ENCODE assay signal across 8 cellular contexts in genomic region chr14:59482120-59482434, GRCh38. TPM values are rescaled to one million over a fixed set of nuclear protein-coding genes. Genes with fewer than 3 reads are reported as not detected.
DNase-seq lines count a peak whose midpoint lies in the region; ATAC-seq and TF ChIP-seq lines count a peak whose summit lies in the region.

No MANE protein-coding gene starts in this region.

- H3K27ac ChIP-seq in HUES64 (ENCODE audit: low read depth, low read length) (no peak overlapping the region), body of pancreas (peak overlapping the region; percentile 1 to 96 (median 54)), mesodermal cell (ENCODE audit: low read depth, low read length, severe bottlenecking) (peak overlapping the region; percentile 66)

- TF ChIP-seq CTCF in AG09309 (IDR thresholded peaks at IDR 0.05; ENCODE audit: control insufficient read depth, insufficient read depth, low read depth, low read length, missing control alignments) (no peak), body of pancreas (IDR thresholded peaks at IDR 0.05) (no peak)

- ATAC-seq in body of pancreas (no peak), GM18870 (IDR thresholded peaks at IDR 0.05; ENCODE audit: unreplicated experiment) (no peak)

- no peaks in the 10 kb centered on the region for H3K27me3 ChIP-seq in HUES64 (ENCODE audit: insufficient read depth, low read length)
- H3K27me3 ChIP-seq in body of pancreas: no peaks in the 10 kb centered on the region

- no peak for TF ChIP-seq POLR2A in body of pancreas (IDR thresholded peaks at IDR 0.05)

- H3K4me3 ChIP-seq in AG09309 (ENCODE audit: control insufficient read depth, low read depth, low read length): peak overlapping the region; percentile 94
- peak overlapping the region; percentile 95 for H3K4me3 ChIP-seq in HUES64 (ENCODE audit: low read length)
- H3K4me3 ChIP-seq in body of pancreas: no peak overlapping the region
- peak overlapping the region; percentile 63 for H3K4me3 ChIP-seq in mesodermal cell (ENCODE audit: extremely low read depth, insufficient read depth, low read length, poor library complexity, severe bottlenecking)

- H3K9me3 ChIP-seq in HUES64 (ENCODE audit: insufficient read depth, low read depth, low read length) (no peaks in the 10 kb centered on the region), body of pancreas (no peaks in the 10 kb centered on the region), mesodermal cell (ENCODE audit: control insufficient read depth, low read length) (no peaks in the 10 kb centered on the region)

- peaks cover 13% of the 10 kb centered on the region; the same call in 1 of the 2 replicates for H3K4me1 ChIP-seq in HUES64 (ENCODE audit: insufficient read depth, low read length)
- H3K4me1 ChIP-seq in body of pancreas: peaks cover 50% of the 10 kb centered on the region
- H3K4me1 ChIP-seq in mesodermal cell (ENCODE audit: control insufficient read depth, insufficient read depth, low read length, poor library complexity, severe bottlenecking): peaks cover 6% of the 10 kb centered on the region

- H3K36me3 ChIP-seq in HUES64 (ENCODE audit: insufficient read depth, low read length) (peaks cover 25% of the 10 kb centered on the region), body of pancreas (replicated peaks in 1 of 2; ENCODE audit: insufficient read depth in 1 of 2, low read depth in 2 of 2) (no peaks in the 10 kb centered on the region), mesodermal cell (ENCODE audit: control insufficient read depth, insufficient read depth, low read length) (peaks cover 15% of the 10 kb centered on the region)

- DNase-seq in AG09309 (ENCODE audit: low read depth): no peak
- no peak for DNase-seq in body of pancreas
- no peak for DNase-seq in NK-92 (lab: John Stamatoyannopoulos, UW; ENCODE audit: unreplicated experiment)
- no peak for DNase-seq in middle frontal gyrus (ENCODE audit: extremely low spot score, low spot score)
- no peak for DNase-seq in A172 (ENCODE audit: low spot score)

- intact Hi-C loops in body of pancreas (cut with DNase I): no loop called here

- no peak overlapping the region for H3K9ac ChIP-seq in HUES64 (ENCODE audit: low read depth, low read length)

RNA-seq across cellular contexts. Expression of gene L3HYPDH, which starts 2.1 kb away (rescaled TPM):
- 8.6 TPM for polyA plus RNA-seq in HUES64 (2013, experiment 1 of 2)
- polyA plus RNA-seq in HUES64 (2013, experiment 2 of 2): 10.6 TPM
- 10 to 100 TPM; 42.0 to 60.0 TPM for total RNA-seq in body of pancreas
- polyA plus RNA-seq in mesodermal cell (2013, experiment 1 of 2): 14.4 TPM
- 13.4 TPM for polyA plus RNA-seq in mesodermal cell (2013, experiment 2 of 2)
- total RNA-seq in A172 (2014; rRNA removed; shearing (Covaris generic)): 28.1 and 31.3 TPM in 2 replicates

RNA-seq across cellular contexts. Expression of gene JKAMP, which starts 2.2 kb away (rescaled TPM):
- polyA plus RNA-seq in HUES64 (2013, experiment 1 of 2): 36.5 TPM
- 42.2 TPM for polyA plus RNA-seq in HUES64 (2013, experiment 2 of 2)
- total RNA-seq in body of pancreas: 10 to 100 TPM; 23.1 to 29.8 TPM
- 59.8 TPM for polyA plus RNA-seq in mesodermal cell (2013, experiment 1 of 2)
- polyA plus RNA-seq in mesodermal cell (2013, experiment 2 of 2): 59.0 TPM
- total RNA-seq in A172 (2014; rRNA removed; shearing (Covaris generic)): 113 and 122 TPM in 2 replicates

RNA-seq across cellular contexts. Expression of gene GPR135, which starts 16.9 kb away (rescaled TPM):
- 0.65 TPM for polyA plus RNA-seq in HUES64 (2013, experiment 1 of 2)
- 0.70 TPM for polyA plus RNA-seq in HUES64 (2013, experiment 2 of 2)
- total RNA-seq in body of pancreas: 1 to 10 TPM; 4.2 to 4.6 TPM
- polyA plus RNA-seq in mesodermal cell (2013, experiment 1 of 2): 0.92 TPM
- 0.96 TPM for polyA plus RNA-seq in mesodermal cell (2013, experiment 2 of 2)
- total RNA-seq in A172 (2014; rRNA removed; shearing (Covaris generic)): 1.5 TPM in 2 replicates

Comparison
In these comparisons a context has a peak if more than half of its experiments do, and no peak if none do; other contexts are left out.
1. H3K4me3 ChIP-seq: peak in AG09309 (single experiment), HUES64 (single experiment) and mesodermal cell (single experiment); none in body of pancreas (0 of 2).